ENCODE assay signal across 19 cellular contexts in the genomic region with DNA sequence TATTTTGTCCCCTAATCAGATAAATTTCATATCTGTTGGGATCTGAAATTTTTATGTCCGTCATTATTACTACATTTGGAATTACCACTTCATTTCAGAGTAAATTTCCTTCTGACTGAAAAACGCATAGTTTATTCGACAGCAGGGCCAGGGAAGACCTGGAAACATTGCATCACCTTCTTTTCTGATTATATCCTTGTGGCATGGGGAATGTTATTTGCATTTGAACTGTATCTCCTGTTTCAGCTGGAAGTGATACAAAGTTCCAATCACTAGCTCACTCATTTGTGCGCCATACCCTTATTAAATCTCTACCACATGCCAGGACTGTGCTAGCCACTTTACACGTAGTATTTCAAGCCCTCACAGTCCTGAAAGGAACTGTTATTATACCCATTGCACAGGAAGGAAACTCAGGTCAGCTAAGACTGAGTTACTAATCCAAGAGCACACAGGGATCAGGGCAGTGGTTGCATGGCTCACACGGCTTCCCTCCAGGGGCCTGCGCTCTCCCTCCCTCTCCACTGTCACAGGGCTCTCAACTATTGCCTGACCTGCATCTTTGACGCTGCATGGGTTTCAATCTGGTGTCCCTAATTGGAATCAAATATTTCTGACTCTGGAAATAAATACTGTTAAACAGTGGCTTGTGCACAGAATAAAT.
DNase-seq lines count a peak whose midpoint lies in the region; ATAC-seq, FAIRE-seq and TF ChIP-seq lines count a peak whose summit lies in the region.
"Had no signal": no experiment of that assay in that cellular context is flagged by ENCODE, and none has a peak within 500 bp of the region (broad histone marks: within the 10 kb centered on the region; RNA-seq: fewer than 3 reads in every experiment).

No MANE protein-coding gene starts in this region.

- no peak for TF ChIP-seq CTCF in astrocyte (IDR thresholded peaks at IDR 0.05; ENCODE audit: insufficient read depth, low read depth, low read length)
- TF ChIP-seq CTCF in gastroesophageal sphincter (IDR thresholded peaks at IDR 0.05) = no peak
- no peak for TF ChIP-seq CTCF in lung (IDR thresholded peaks at IDR 0.05; ENCODE audit: control extremely low read depth, extremely low read depth)

- H3K27ac Mint-ChIP-seq in astrocyte (ENCODE audit: unreplicated experiment) = no peak overlapping the region

- H3K9me3 ChIP-seq in astrocyte (ENCODE audit: insufficient read depth, low read depth, low read length) (no peaks in the 10 kb centered on the region), gastroesophageal sphincter (no peaks in the 10 kb centered on the region), lung (ENCODE audit: control insufficient read depth in 2 of 2, insufficient read depth in 1 of 2, low read length in 1 of 2) (no peaks in the 10 kb centered on the region)
- H3K9me3 ChIP-seq: BE2C had no signal

- no peak overlapping the region for H3K9ac ChIP-seq in astrocyte (ENCODE audit: low read length)

- peak overlapping the region; percentile 19 for H2AFZ ChIP-seq in astrocyte (ENCODE audit: low read depth, low read length)
- H2AFZ ChIP-seq: PC-9 had no signal

- H3K4me1 Mint-ChIP-seq in astrocyte (ENCODE audit: low read depth, unreplicated experiment) = peaks cover 9% of the 10 kb centered on the region

- H3K4me1 ChIP-seq in astrocyte (ENCODE audit: insufficient read depth, low read length) (peaks cover 6% of the 10 kb centered on the region), gastroesophageal sphincter (peaks cover 0 to 17% (median 0%) of the 10 kb centered on the region in 3 donors), lung (ENCODE audit: control insufficient read depth in 2 of 2, insufficient read depth in 2 of 2, low read length in 2 of 2) (peaks cover 0 to 3% of the 10 kb centered on the region in 2 donors)
- H3K4me1 ChIP-seq: BE2C had no signal

- H3K4me3 ChIP-seq in astrocyte (ENCODE audit: insufficient read depth, low read depth, low read length) (no peak overlapping the region), gastroesophageal sphincter (no peak overlapping the region), lung (no peak overlapping the region)
- H3K4me3 ChIP-seq: MG63, PC-9 had no signal

- H3K4me3 Mint-ChIP-seq in astrocyte (ENCODE audit: unreplicated experiment) = no peak overlapping the region

- no peaks in the 10 kb centered on the region for H4K20me1 ChIP-seq in astrocyte (ENCODE audit: insufficient read depth, low read length)

- H3K36me3 Mint-ChIP-seq in astrocyte (ENCODE audit: low read depth, unreplicated experiment) = no peaks in the 10 kb centered on the region

- no peak for FAIRE-seq in astrocyte (lab: Jason Lieb, UNC)

- no peak for TF ChIP-seq POLR2A in gastroesophageal sphincter (IDR thresholded peaks at IDR 0.05)

- no peak overlapping the region for H3K4me2 ChIP-seq in astrocyte (ENCODE audit: low read length)
- H3K4me2 ChIP-seq: PC-9 had no signal

- 0 to 65% methylated on average over 1 to 8 of the region's 8 CpGs for WGBS in gastroesophageal sphincter (ENCODE audit: low coverage in 1 of 2), 2 donors
- WGBS in lung, 2 donors = 82 to 87% methylated on average over 8 of the region's 8 CpGs

- DNase-seq in HEK293T (ENCODE audit: extremely low spot score) (peak; percentile 3), astrocyte (ENCODE audit: low read depth) (no peak), lung (ENCODE audit: low spot score) (peak; percentile 10), hippocampal formation (lab: John Stamatoyannopoulos, UW) (no peak), NCI-H345 treated with DMSO at 0.1 percent for 48 hours (lab: John Stamatoyannopoulos, UW; ENCODE audit: unreplicated experiment) (no peak)
- DNase-seq: BE2C, DMS79, HCEC 1CT, MG63, NCI-H1048, NCI-H1436, NCI-H187 treated with DMSO at 0.1 percent for 48 hours, NCI-H2107, NCI-H69, PC-9, RPMI8226, SHP77 had no signal

- H3K27ac ChIP-seq in astrocyte (ENCODE audit: low read depth, low read length) = no peak overlapping the region
- H3K27ac ChIP-seq in gastroesophageal sphincter = no peak overlapping the region
- no peak overlapping the region for H3K27ac ChIP-seq in lung (ENCODE audit: low read depth in 1 of 2, low read length in 1 of 2)
- H3K27ac ChIP-seq: PC-9 had no signal

- ATAC-seq in gastroesophageal sphincter (peak; percentile 29), lung (ENCODE audit: insufficient read depth, low FRiP score) (no peak), HG03469 (IDR thresholded peaks at IDR 0.05; ENCODE audit: unreplicated experiment) (no peak)

- no peak for TF ChIP-seq EP300 in gastroesophageal sphincter (IDR thresholded peaks at IDR 0.05)

- CTCF ChIA-PET in HEK293T (lab: Yijun Ruan, JAX) = no interaction called here

- H3K36me3 ChIP-seq in astrocyte (ENCODE audit: insufficient read depth, low read length) = no peaks in the 10 kb centered on the region
- no peaks in the 10 kb centered on the region for H3K36me3 ChIP-seq in gastroesophageal sphincter
- no peaks in the 10 kb centered on the region for H3K36me3 ChIP-seq in lung (ENCODE audit: control insufficient read depth in 2 of 2, insufficient read depth in 2 of 2, low read length in 2 of 2)
- H3K36me3 ChIP-seq: BE2C, MG63 had no signal

- H3K27me3 ChIP-seq in astrocyte (ENCODE audit: insufficient read depth, low read length) (no peaks in the 10 kb centered on the region), gastroesophageal sphincter (no peaks in the 10 kb centered on the region), lung (ENCODE audit: control insufficient read depth, insufficient read depth) (no peaks in the 10 kb centered on the region)
- H3K27me3 ChIP-seq: BE2C, MG63 had no signal

- no peaks in the 10 kb centered on the region for H3K79me2 ChIP-seq in astrocyte (ENCODE audit: insufficient read depth, low read length)

- peaks cover 2% of the 10 kb centered on the region for H3K9me3 Mint-ChIP-seq in astrocyte (ENCODE audit: unreplicated experiment)

- POLR2A ChIA-PET in HEK293T (lab: Yijun Ruan, JAX) = no interaction called here

- no peaks in the 10 kb centered on the region for H3K27me3 Mint-ChIP-seq in astrocyte (ENCODE audit: low read depth, unreplicated experiment)

TF ChIP-seq in HEK293T, 16 proteins besides CTCF, POLR2A, EP300 and RAD21:
- TF ChIP-seq HDGF (IDR thresholded peaks at IDR 0.05; ENCODE audit: borderline replicate concordance) = no peak
- no peak for TF ChIP-seq FOXM1 (IDR thresholded peaks at IDR 0.05; ENCODE audit: borderline replicate concordance)
- TF ChIP-seq TARDBP (IDR thresholded peaks at IDR 0.05) = no peak
- TF ChIP-seq, protein P1, sequence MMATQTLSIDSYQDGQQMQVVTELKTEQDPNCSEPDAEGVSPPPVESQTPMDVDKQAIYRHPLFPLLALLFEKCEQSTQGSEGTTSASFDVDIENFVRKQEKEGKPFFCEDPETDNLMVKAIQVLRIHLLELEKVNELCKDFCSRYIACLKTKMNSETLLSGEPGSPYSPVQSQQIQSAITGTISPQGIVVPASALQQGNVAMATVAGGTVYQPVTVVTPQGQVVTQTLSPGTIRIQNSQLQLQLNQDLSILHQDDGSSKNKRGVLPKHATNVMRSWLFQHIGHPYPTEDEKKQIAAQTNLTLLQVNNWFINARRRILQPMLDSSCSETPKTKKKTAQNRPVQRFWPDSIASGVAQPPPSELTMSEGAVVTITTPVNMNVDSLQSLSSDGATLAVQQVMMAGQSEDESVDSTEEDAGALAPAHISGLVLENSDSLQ (IDR thresholded peaks at IDR 0.05) = no peak
- no peak for TF ChIP-seq ELF4 (IDR thresholded peaks at IDR 0.05)
- no peak for TF ChIP-seq LEF1 (IDR thresholded peaks at IDR 0.05; ENCODE audit: borderline replicate concordance)
TF ChIP-seq in HEK293T: peak in this region for 0.

Comparison
In these comparisons a context has a peak if more than half of its experiments do, and no peak if none do; other contexts are left out.
1. DNase-seq: peak in HEK293T (single experiment) and lung (single experiment); none in astrocyte (single experiment), hippocampal formation (0 of 2) and NCI-H345 treated with DMSO at 0.1 percent for 48 hours (single experiment).